In genomic region chr1:116791727-116792126, GRCh38 we compare ENCODE assay signal across 30 cellular contexts. TPM values are rescaled to one million over a fixed set of nuclear protein-coding genes. Genes with fewer than 3 reads are reported as not detected.
"Had no signal": no experiment of that assay in that cellular context is flagged by ENCODE, and none has a peak within 500 bp of the region (broad histone marks: within the 10 kb centered on the region; RNA-seq: fewer than 3 reads in every experiment).

No MANE protein-coding gene starts in this region.

- H3K4me3 ChIP-seq: breast epithelium, esophagus squamous epithelium, heart right ventricle, left lung, lung, pancreas, prostate gland, skin epidermis, suprapubic skin, tibial artery, upper lobe of right lung had no signal

- H3K4me1 Mint-ChIP-seq: nephron had no signal

- H3K36me3 ChIP-seq: breast epithelium, esophagus squamous epithelium, heart right ventricle, left lung, pancreas, prostate gland, suprapubic skin, tibial artery, upper lobe of right lung had no signal

- H3K27ac Mint-ChIP-seq: activated naive CD4-positive, alpha-beta T cell treated with anti-CD3 and anti-CD28 coated beads, Interleukin-2, amount 50 U/mL, for 72 hours; nephron; WTC11 had no signal

- H3K4me3 Mint-ChIP-seq: nephron, WTC11 had no signal

- DNase-seq: activated CD8-positive, alpha-beta memory T cell treated with anti-CD3 and anti-CD28 coated beads for 24 hours; activated CD8-positive, alpha-beta memory T cell treated with anti-CD3 and anti-CD28 coated beads, Interleukin-2, amount 50 U/mL, for 4 hours; activated naive CD4-positive, alpha-beta T cell; central memory CD4-positive, alpha-beta T cell; dermis blood vessel endothelial cell; effector CD4-positive, alpha-beta T cell; esophagus squamous epithelium; foreskin melanocyte; heart right ventricle; kidney glomerular epithelial cell; left lung; mesendoderm; pancreas; retina; stimulated activated CD4-positive, alpha-beta T cell treated with anti-CD3 and anti-CD28 coated beads, Interleukin-12 subunit alpha, Interleukin-12 subunit beta, amount 100 ng/mL, for 4 hours; stimulated activated CD4-positive, alpha-beta T cell treated with anti-CD3 and anti-CD28 coated beads, Interleukin-4, amount 100 ng/mL, for 1 hour; T-helper 2 cell; tibial artery; upper lobe of right lung had no signal

- H3K27ac ChIP-seq: breast epithelium, epithelial cell of prostate, esophagus squamous epithelium, heart right ventricle, left lung, pancreas, prostate gland, skin epidermis, suprapubic skin, tibial artery, upper lobe of right lung had no signal

- H3K9me3 ChIP-seq: esophagus squamous epithelium, left lung, pancreas, prostate gland, suprapubic skin, tibial artery, upper lobe of right lung had no signal

- H3K4me1 ChIP-seq: breast epithelium, esophagus squamous epithelium, left lung, pancreas, prostate gland, tibial artery, upper lobe of right lung had no signal

- ATAC-seq: heart right ventricle, left lung, pancreas, sciatic nerve, upper lobe of right lung, WTC11 had no signal

- H3K27me3 ChIP-seq: breast epithelium, left lung, pancreas, upper lobe of right lung had no signal

- H3K9me3 Mint-ChIP-seq: WTC11 had no signal

RNA-seq across cellular contexts. Expression of gene CD2, which starts 37.5 kb away (rescaled TPM):
- total RNA-seq: dermis blood vessel endothelial cell, glomerular endothelial cell had no signal
